Comparison of ENCODE assay signal across 25 cellular contexts in genomic region chr11:132048040-132048439, GRCh38.
"Had no signal": no experiment of that assay in that cellular context is flagged by ENCODE, and none has a peak within 500 bp of the region (broad histone marks: within the 10 kb centered on the region; RNA-seq: fewer than 3 reads in every experiment).

No MANE protein-coding gene starts in this region.

- H3K36me3 Mint-ChIP-seq: activated naive CD4-positive, alpha-beta T cell treated with anti-CD3 and anti-CD28 coated beads, Interleukin-2, amount 10 ng/mL, durations not matched to agents 7 days and 5 days; activated naive CD8-positive, alpha-beta T cell treated with anti-CD3 and anti-CD28 coated beads, Interleukin-2, amount 10 ng/mL, durations not matched to agents 7 days and 5 days; naive thymus-derived CD8-positive, alpha-beta T cell had no signal

- H3K9me3 ChIP-seq: ascending aorta, gastrocnemius medialis, right lobe of liver, thoracic aorta, upper lobe of left lung had no signal

- H3K4me1 Mint-ChIP-seq: activated CD4-positive, alpha-beta memory T cell treated with anti-CD3 and anti-CD28 coated beads, Interleukin-2, amount 10 ng/mL, durations not matched to agents 7 days and 5 days; activated CD4-positive, alpha-beta T cell treated with anti-CD3 and anti-CD28 coated beads, Interleukin-2, amount 10 ng/mL, durations not matched to agents 24 days and 14 days; activated naive CD4-positive, alpha-beta T cell treated with anti-CD3 and anti-CD28 coated beads, Interleukin-2, amount 10 ng/mL, durations not matched to agents 7 days and 5 days; activated naive CD8-positive, alpha-beta T cell treated with anti-CD3 and anti-CD28 coated beads, Interleukin-2, amount 10 ng/mL, durations not matched to agents 7 days and 5 days had no signal

- ATAC-seq: gastrocnemius medialis; left colon; naive thymus-derived CD8-positive, alpha-beta T cell had no signal

- H3K27ac Mint-ChIP-seq: activated CD4-positive, alpha-beta memory T cell treated with anti-CD3 and anti-CD28 coated beads, Interleukin-2, amount 10 ng/mL, durations not matched to agents 7 days and 5 days; activated CD4-positive, alpha-beta T cell treated with anti-CD3 and anti-CD28 coated beads, Interleukin-2, amount 10 ng/mL, durations not matched to agents 24 days and 14 days; activated naive CD4-positive, alpha-beta T cell treated with anti-CD3 and anti-CD28 coated beads, Interleukin-2, amount 10 ng/mL, durations not matched to agents 7 days and 5 days; activated naive CD8-positive, alpha-beta T cell treated with anti-CD3 and anti-CD28 coated beads, Interleukin-2, amount 10 ng/mL, durations not matched to agents 7 days and 5 days; activated T-cell treated with anti-CD3 and anti-CD28 coated beads, Interleukin-2, amount 50 U/mL, for 24 hours; naive thymus-derived CD8-positive, alpha-beta T cell; progenitor cell of endocrine pancreas; stimulated activated naive CD8-positive, alpha-beta T cell treated with anti-CD3 and anti-CD28 coated beads, Interleukin-15, Interleukin-2, amounts not matched to agents 100 ng/mL and 50 ng/mL, for 24 hours had no signal

- H3K27ac ChIP-seq: ascending aorta, gastrocnemius medialis, right lobe of liver, skin epidermis, thoracic aorta, upper lobe of left lung had no signal

- H3K4me1 ChIP-seq: ascending aorta, right lobe of liver, upper lobe of left lung had no signal

- H3K4me3 Mint-ChIP-seq: activated CD4-positive, alpha-beta memory T cell treated with anti-CD3 and anti-CD28 coated beads, Interleukin-2, amount 10 ng/mL, durations not matched to agents 7 days and 5 days; activated CD4-positive, alpha-beta T cell treated with anti-CD3 and anti-CD28 coated beads, Interleukin-2, amount 10 ng/mL, durations not matched to agents 24 days and 14 days; activated naive CD4-positive, alpha-beta T cell treated with anti-CD3 and anti-CD28 coated beads, Interleukin-2, amount 10 ng/mL, durations not matched to agents 7 days and 5 days; activated naive CD8-positive, alpha-beta T cell treated with anti-CD3 and anti-CD28 coated beads, Interleukin-2, amount 10 ng/mL, durations not matched to agents 7 days and 5 days; activated T-cell treated with anti-CD3 and anti-CD28 coated beads, Interleukin-2, amount 50 U/mL, for 24 hours; naive thymus-derived CD8-positive, alpha-beta T cell; stimulated activated naive CD8-positive, alpha-beta T cell treated with anti-CD3 and anti-CD28 coated beads, Interleukin-15, Interleukin-2, amounts not matched to agents 100 ng/mL and 50 ng/mL, for 24 hours had no signal

- H3K4me3 ChIP-seq: ascending aorta, gastrocnemius medialis, right lobe of liver, skin epidermis, thoracic aorta, upper lobe of left lung had no signal

- H3K27me3 Mint-ChIP-seq: activated CD4-positive, alpha-beta memory T cell treated with anti-CD3 and anti-CD28 coated beads, Interleukin-2, amount 10 ng/mL, durations not matched to agents 7 days and 5 days; activated CD4-positive, alpha-beta T cell treated with anti-CD3 and anti-CD28 coated beads, Interleukin-2, amount 10 ng/mL, durations not matched to agents 24 days and 14 days; activated naive CD4-positive, alpha-beta T cell treated with anti-CD3 and anti-CD28 coated beads, Interleukin-2, amount 10 ng/mL, durations not matched to agents 7 days and 5 days; activated naive CD8-positive, alpha-beta T cell treated with anti-CD3 and anti-CD28 coated beads, Interleukin-2, amount 10 ng/mL, durations not matched to agents 7 days and 5 days; activated T-cell treated with anti-CD3 and anti-CD28 coated beads, Interleukin-2, amount 50 U/mL, for 24 hours; stimulated activated naive CD8-positive, alpha-beta T cell treated with anti-CD3 and anti-CD28 coated beads, Interleukin-15, Interleukin-2, amounts not matched to agents 100 ng/mL and 50 ng/mL, for 24 hours had no signal

- H3K27me3 ChIP-seq: ascending aorta, gastrocnemius medialis, right lobe of liver, upper lobe of left lung had no signal

- DNase-seq: activated CD4-positive, alpha-beta memory T cell treated with anti-CD3 and anti-CD28 coated beads, Interleukin-2, amount 10 ng/mL, durations not matched to agents 7 days and 5 days; activated CD4-positive, alpha-beta T cell treated with anti-CD3 and anti-CD28 coated beads, Interleukin-2, amount 10 ng/mL, durations not matched to agents 24 days and 14 days; activated CD4-positive, CD25-positive, alpha-beta regulatory T cell treated with anti-CD3 and anti-CD28 coated beads, Interleukin-2, amount 50 U/mL, for 72 hours; activated CD8-positive, alpha-beta memory T cell treated with anti-CD3 and anti-CD28 coated beads, Interleukin-2, amount 50 U/mL, for 48 hours; activated gamma-delta T cell; activated naive CD4-positive, alpha-beta T cell treated with anti-CD3 and anti-CD28 coated beads, Interleukin-2, amount 10 ng/mL, durations not matched to agents 7 days and 5 days; activated naive CD8-positive, alpha-beta T cell treated with anti-CD3 and anti-CD28 coated beads, Interleukin-2, amount 10 ng/mL, durations not matched to agents 7 days and 5 days; activated T-cell treated with anti-CD3 and anti-CD28 coated beads, Interleukin-2, amount 50 U/mL, for 24 hours; caudate nucleus; dermis blood vessel endothelial cell; effector CD4-positive, alpha-beta T cell; gastrocnemius medialis; kidney; left colon; naive thymus-derived CD8-positive, alpha-beta T cell; right lobe of liver; stimulated activated CD4-positive, alpha-beta T cell treated with anti-CD3 and anti-CD28 coated beads, Interleukin-12 subunit alpha, Interleukin-12 subunit beta, amount 100 ng/mL, for 4 hours; stimulated activated CD4-positive, alpha-beta T cell treated with anti-CD3 and anti-CD28 coated beads, Interleukin-4, amount 100 ng/mL, for 1 hour; T-helper 2 cell; upper lobe of left lung had no signal

- H3K36me3 ChIP-seq: ascending aorta, gastrocnemius medialis, right lobe of liver, thoracic aorta, upper lobe of left lung had no signal

- H3K9me3 Mint-ChIP-seq: activated CD4-positive, alpha-beta T cell treated with anti-CD3 and anti-CD28 coated beads, Interleukin-2, amount 10 ng/mL, durations not matched to agents 24 days and 14 days; activated naive CD8-positive, alpha-beta T cell treated with anti-CD3 and anti-CD28 coated beads, Interleukin-2, amount 10 ng/mL, durations not matched to agents 7 days and 5 days; activated T-cell treated with anti-CD3 and anti-CD28 coated beads, Interleukin-2, amount 50 U/mL, for 24 hours; stimulated activated naive CD8-positive, alpha-beta T cell treated with anti-CD3 and anti-CD28 coated beads, Interleukin-15, Interleukin-2, amounts not matched to agents 100 ng/mL and 50 ng/mL, for 24 hours had no signal
